ENCODE assay signal across 12 cellular contexts in genomic region chr1:47593001-47593568, GRCh38.
DNase-seq lines count a peak whose midpoint lies in the region; ATAC-seq and TF ChIP-seq lines count a peak whose summit lies in the region.
"Had no signal": no experiment of that assay in that cellular context is flagged by ENCODE, and none has a peak within 500 bp of the region (broad histone marks: within the 10 kb centered on the region; RNA-seq: fewer than 3 reads in every experiment).

No MANE protein-coding gene starts in this region.

- 4 to 15% (median 10%) methylated on average over 23 to 47 of the region's 47 CpGs for WGBS in stomach, 5 donors
- WGBS in prostate gland, result 6% methylated on average over 47 of the region's 47 CpGs

- H3K4me3 ChIP-seq in breast epithelium (peak overlapping the region; percentile 26 to 56 (median 30)), adipocyte (ENCODE audit: low read length) (no peak overlapping the region), iPS-18c (ENCODE audit: insufficient read depth, low read depth, low read length) (peak overlapping the region; percentile 47), stomach (peak overlapping the region in 3 of 4 donors; percentile 21 to 28 (median 21)), prostate gland (no peak overlapping the region)

- H3K27ac Mint-ChIP-seq in MCF 10A (ENCODE audit: low read depth, unreplicated experiment), result no peak overlapping the region
- H3K27ac Mint-ChIP-seq: activated T-cell treated with anti-CD3 and anti-CD28 coated beads, Interleukin-2, amount 50 U/mL, for 24 hours had no signal

- H3K27me3 ChIP-seq in breast epithelium (peaks cover 0 to 30% of the 10 kb centered on the region in 2 donors), adipocyte (replicated peaks; ENCODE audit: control insufficient read depth, insufficient read depth, low read length) (peaks cover 42% of the 10 kb centered on the region), stomach (peaks cover 7 to 64% (median 24%) of the 10 kb centered on the region in 3 donors), prostate gland (replicated peaks; ENCODE audit: insufficient read depth) (peaks cover 11% of the 10 kb centered on the region)

- H3K4me1 ChIP-seq in breast epithelium (peaks cover 0 to 4% of the 10 kb centered on the region in 2 donors), adipocyte (ENCODE audit: control insufficient read depth, insufficient read depth, low read length) (no peaks in the 10 kb centered on the region), stomach (peaks cover 7 to 15% (median 11%) of the 10 kb centered on the region in 4 donors), prostate gland (replicated peaks) (no peaks in the 10 kb centered on the region)

- TF ChIP-seq POLR2A in breast epithelium (IDR thresholded peaks at IDR 0.05), result no peak
- TF ChIP-seq POLR2A in stomach (IDR thresholded peaks at IDR 0.05), result no peak
- no peak for TF ChIP-seq POLR2A in prostate gland (IDR thresholded peaks at IDR 0.05)

- no peaks in the 10 kb centered on the region for H3K27me3 Mint-ChIP-seq in MCF 10A (ENCODE audit: insufficient read depth, unreplicated experiment)

- intact Hi-C loops in breast epithelium (cut with DNase I; ENCODE audit: low total_unique reads), result no loop called here
- intact Hi-C loops in MCF 10A (cut with micrococcal nuclease), result no loop called here
- intact Hi-C loops in stomach (cut with DNase I; ENCODE audit: low total_unique reads), result no loop called here
- intact Hi-C loops in prostate gland (cut with DNase I), result no loop called here

- DNase-seq in breast epithelium (ENCODE audit: low spot score in 2 of 2) (no peak), MCF 10A (ENCODE audit: unreplicated experiment) (no peak), adipocyte (ENCODE audit: low read depth) (peak; percentile 12), stomach (no peak), prostate gland (ENCODE audit: low spot score) (no peak)
- no peak for DNase-seq in activated effector memory CD4-positive, alpha-beta T cell treated with Interleukin-2 at 50 U/mL for 16 hours
- DNase-seq: activated T-cell treated with anti-CD3 and anti-CD28 coated beads, Interleukin-2, amount 50 U/mL, for 24 hours; anterior cingulate cortex; NCI-H2081 treated with DMSO at 0.1 percent for 48 hours had no signal

- no peak for TF ChIP-seq EP300 in stomach (IDR thresholded peaks at IDR 0.05)

- no peaks in the 10 kb centered on the region for H3K9me3 Mint-ChIP-seq in MCF 10A (ENCODE audit: unreplicated experiment)
- H3K9me3 Mint-ChIP-seq: activated T-cell treated with anti-CD3 and anti-CD28 coated beads, Interleukin-2, amount 50 U/mL, for 24 hours had no signal

- CTCF ChIA-PET in MCF 10A (lab: Yijun Ruan, JAX), result interaction anchor here (0.6 kb wide), 1 partner anchor 733 kb away, joined by 4 read pairs; no protein-coding TSS in a partner anchor

- no peaks in the 10 kb centered on the region for H3K4me1 Mint-ChIP-seq in MCF 10A (ENCODE audit: insufficient read depth, unreplicated experiment)

- POLR2A ChIA-PET in MCF 10A (lab: Yijun Ruan, JAX), result no interaction called here

- H3K27ac ChIP-seq in breast epithelium, result no peak overlapping the region
- H3K27ac ChIP-seq in stomach, result no peak overlapping the region
- H3K27ac ChIP-seq in prostate gland, result no peak overlapping the region
- H3K27ac ChIP-seq: RWPE1 had no signal

- H3K36me3 ChIP-seq in breast epithelium (no peaks in the 10 kb centered on the region), adipocyte (ENCODE audit: control insufficient read depth, insufficient read depth, low read length, severe bottlenecking) (no peaks in the 10 kb centered on the region), stomach (no peaks in the 10 kb centered on the region), prostate gland (no peaks in the 10 kb centered on the region)

- H3K9ac ChIP-seq in adipocyte (ENCODE audit: low read length), result no peak overlapping the region

- H3K4me3 Mint-ChIP-seq in MCF 10A (ENCODE audit: unreplicated experiment), result no peak overlapping the region
- H3K4me3 Mint-ChIP-seq: activated T-cell treated with anti-CD3 and anti-CD28 coated beads, Interleukin-2, amount 50 U/mL, for 24 hours had no signal

- no peaks in the 10 kb centered on the region for H3K36me3 Mint-ChIP-seq in MCF 10A (ENCODE audit: insufficient read depth, unreplicated experiment)

- no peaks in the 10 kb centered on the region for H3K9me3 ChIP-seq in breast epithelium
- H3K9me3 ChIP-seq in adipocyte (ENCODE audit: control insufficient read depth, low read length), result peaks cover under 1% of the 10 kb centered on the region
- no peaks in the 10 kb centered on the region for H3K9me3 ChIP-seq in iPS-18c (ENCODE audit: control insufficient read depth, insufficient read depth, low read length)
- no peaks in the 10 kb centered on the region for H3K9me3 ChIP-seq in stomach
- H3K9me3 ChIP-seq in prostate gland, result no peaks in the 10 kb centered on the region

- ATAC-seq in HG02970 (IDR thresholded peaks at IDR 0.05; ENCODE audit: low FRiP score, unreplicated experiment), result no peak

- TF ChIP-seq CTCF in breast epithelium (IDR thresholded peaks at IDR 0.05) (no peak), MCF 10A (IDR thresholded peaks at IDR 0.05; ENCODE audit: unreplicated experiment) (no peak), stomach (IDR thresholded peaks at IDR 0.05) (no peak), prostate gland (IDR thresholded peaks at IDR 0.05) (no peak)

- no TSS peak for BruUV-seq in MCF 10A (replicated peaks; lab: Mats Ljungman, UMichigan)

Comparison
In these comparisons a context has a peak if more than half of its experiments do, and no peak if none do; other contexts are left out.
1. H3K4me3 ChIP-seq: peak in breast epithelium (3 of 3), iPS-18c (single experiment) and stomach (3 of 4); none in adipocyte (single experiment) and prostate gland (0 of 2).